In genomic region chr5:134650660-134651059, GRCh38 we compare ENCODE assay signal across 8 cellular contexts. TPM values are rescaled to one million over a fixed set of nuclear protein-coding genes. Genes with fewer than 3 reads are reported as not detected.
A peak's percentile ranks its signal among the peaks of the same experiment; 100 is the strongest.
DNase-seq lines count a peak whose midpoint lies in the region; ATAC-seq and TF ChIP-seq lines count a peak whose summit lies in the region.
"Not testable (repeated sequence)": the region's sequence is repeated elsewhere in the genome, so short reads cannot be mapped to it uniquely, and the experiment has no call there.

No MANE protein-coding gene starts in this region.

- CTCF ChIA-PET in activated CD4-positive, alpha-beta memory T cell treated with anti-CD3 and anti-CD28 coated beads for 36 hours (lab: Charles Lee) = not testable (repeated sequence)

- H3K9me3 Mint-ChIP-seq in activated CD4-positive, alpha-beta memory T cell treated with anti-CD3 and anti-CD28 coated beads for 36 hours; natural killer cell: not testable (repeated sequence)

- peaks cover 22% of the 10 kb centered on the region for H3K4me1 Mint-ChIP-seq in activated CD4-positive, alpha-beta memory T cell treated with anti-CD3 and anti-CD28 coated beads for 36 hours (ENCODE audit: low read depth)
- H3K4me1 Mint-ChIP-seq in natural killer cell = peaks cover 24 to 26% of the 10 kb centered on the region in 2 donors

- not testable (repeated sequence) for H2AFZ ChIP-seq in GM23248; smooth muscle cell (ENCODE audit: low read depth)

- ATAC-seq in natural killer cell = not testable (repeated sequence)

- not testable (repeated sequence) for H3K36me3 ChIP-seq in GM23248 (ENCODE audit: low read depth); NT2/D1 (ENCODE audit: insufficient read depth, insufficient read length, low read length); adipocyte (ENCODE audit: control insufficient read depth, insufficient read depth, low read length, severe bottlenecking); smooth muscle cell (ENCODE audit: low read depth)

- H3K79me2 ChIP-seq in GM23248 (ENCODE audit: insufficient read depth) (peaks cover 77% of the 10 kb centered on the region), smooth muscle cell (ENCODE audit: low read depth) (peaks cover 75% of the 10 kb centered on the region)

- H3K27ac ChIP-seq in GM23248 = peak overlapping the region; percentile 98
- peak overlapping the region; percentile 100 for H3K27ac ChIP-seq in smooth muscle cell (ENCODE audit: low read depth)

- H3K27me3 Mint-ChIP-seq in activated CD4-positive, alpha-beta memory T cell treated with anti-CD3 and anti-CD28 coated beads for 36 hours; natural killer cell (ENCODE audit: low read depth in 2 of 2): not testable (repeated sequence)

- not testable (repeated sequence) for H3K9me3 ChIP-seq in GM23248 (ENCODE audit: low read depth); NT2/D1 (ENCODE audit: insufficient read depth, low read length); adipocyte (ENCODE audit: control insufficient read depth, low read length); smooth muscle cell (replicated peaks; ENCODE audit: low read depth)

- H3K9ac ChIP-seq in GM23248 (peak overlapping the region; percentile 97), NT2/D1 (ENCODE audit: insufficient read length, low read depth) (peak overlapping the region; percentile 86), adipocyte (ENCODE audit: low read length) (peak overlapping the region; percentile 99), smooth muscle cell (ENCODE audit: low read depth) (peak overlapping the region; percentile 99)

- H3K9me2 ChIP-seq in GM23248 (ENCODE audit: insufficient read depth) = not testable (repeated sequence)

- peaks cover 13% of the 10 kb centered on the region for H3K36me3 Mint-ChIP-seq in activated CD4-positive, alpha-beta memory T cell treated with anti-CD3 and anti-CD28 coated beads for 36 hours
- not testable (repeated sequence) for H3K36me3 Mint-ChIP-seq in natural killer cell

- 38 to 42% methylated on average over 6 of the region's 6 CpGs for WGBS in GM23248 (ENCODE audit: low coverage in 1 of 2, low lambda C conversion rate in 2 of 2, missing lambda C conversion rate in 2 of 2), 2 experiments
- WGBS in smooth muscle cell (ENCODE audit: low lambda C conversion rate) = 69% methylated on average over 6 of the region's 6 CpGs

- H3K4me3 ChIP-seq in AG09309 (ENCODE audit: control insufficient read depth, low read depth, low read length) (peak overlapping the region; percentile 10), GM23248 (peak overlapping the region; percentile 92), adipocyte (ENCODE audit: low read length) (peak overlapping the region; percentile 96), fibroblast of mammary gland (ENCODE audit: control insufficient read depth, low read depth, low read length) (peak overlapping the region; percentile 97), smooth muscle cell (peak overlapping the region; percentile 92)
- H3K4me3 ChIP-seq in NT2/D1 (ENCODE audit: insufficient read length, low read depth) = not testable (repeated sequence)

- H3K27ac Mint-ChIP-seq in activated CD4-positive, alpha-beta memory T cell treated with anti-CD3 and anti-CD28 coated beads for 36 hours = peak overlapping the region; percentile 38
- H3K27ac Mint-ChIP-seq in natural killer cell = peak overlapping the region in 1 of 2 donors; percentile 99

- TF ChIP-seq CTCF in AG09309 (IDR thresholded peaks at IDR 0.05; ENCODE audit: control insufficient read depth, insufficient read depth, low read depth, low read length, missing control alignments); fibroblast of mammary gland (conservative IDR thresholded peaks at IDR 0.05; ENCODE audit: control insufficient read depth, insufficient read depth, low read depth, low read length); natural killer cell (IDR thresholded peaks at IDR 0.05); smooth muscle cell (IDR thresholded peaks at IDR 0.05; ENCODE audit: borderline replicate concordance, insufficient read depth, poor library complexity, severe bottlenecking): not testable (repeated sequence)

- H3K4me2 ChIP-seq in GM23248 (ENCODE audit: unreplicated experiment) (peak overlapping the region; percentile 98), smooth muscle cell (peak overlapping the region; percentile 93)

- POLR2A ChIA-PET in activated CD4-positive, alpha-beta memory T cell treated with anti-CD3 and anti-CD28 coated beads for 36 hours (lab: Charles Lee) = interaction anchor here (0.7 to 0.8 kb wide), 2 partner anchors 9 to 20 kb away, joined by 3 to 8 read pairs; no protein-coding TSS in a partner anchor

- H3F3A ChIP-seq in GM23248 (ENCODE audit: insufficient read depth) = peaks cover 31% of the 10 kb centered on the region
- not testable (repeated sequence) for H3F3A ChIP-seq in smooth muscle cell (ENCODE audit: low read depth)

- H3K4me1 ChIP-seq in GM23248 (ENCODE audit: insufficient read depth) (peaks cover 15% of the 10 kb centered on the region), adipocyte (ENCODE audit: control insufficient read depth, insufficient read depth, low read length) (peaks cover 12% of the 10 kb centered on the region), smooth muscle cell (ENCODE audit: low read depth) (peaks cover 18% of the 10 kb centered on the region)
- not testable (repeated sequence) for H3K4me1 ChIP-seq in NT2/D1 (ENCODE audit: insufficient read depth, insufficient read length)

- not testable (repeated sequence) for DNase-seq in AG09309 (ENCODE audit: low read depth); GM23248; NT2/D1 (ENCODE audit: low read depth, low spot score); activated CD4-positive, alpha-beta memory T cell treated with anti-CD3 and anti-CD28 coated beads for 36 hours; adipocyte (ENCODE audit: low read depth); fibroblast of mammary gland (ENCODE audit: low read depth); natural killer cell; smooth muscle cell (lab: John Stamatoyannopoulos, UW; ENCODE audit: unreplicated experiment)

- in situ Hi-C loops in GM23248 (cut with MboI) = not testable (repeated sequence)

- not testable (repeated sequence) for H4K20me1 ChIP-seq in GM23248 (ENCODE audit: insufficient read depth)
- peaks cover 65% of the 10 kb centered on the region for H4K20me1 ChIP-seq in smooth muscle cell (ENCODE audit: low read depth)

- intact Hi-C loops in activated CD4-positive, alpha-beta memory T cell treated with anti-CD3 and anti-CD28 coated beads for 36 hours (cut with micrococcal nuclease); natural killer cell (cut with micrococcal nuclease): not testable (repeated sequence)

- H3K4me3 Mint-ChIP-seq in activated CD4-positive, alpha-beta memory T cell treated with anti-CD3 and anti-CD28 coated beads for 36 hours = peak overlapping the region; percentile 45
- H3K4me3 Mint-ChIP-seq in natural killer cell = peak overlapping the region; percentile 45

- not testable (repeated sequence) for H3K27me3 ChIP-seq in GM23248 (replicated peaks; ENCODE audit: insufficient read depth); NT2/D1 (ENCODE audit: insufficient read depth, insufficient read length); adipocyte (replicated peaks; ENCODE audit: control insufficient read depth, insufficient read depth, low read length); smooth muscle cell (ENCODE audit: low read depth)

RNA-seq across cellular contexts. Expression of gene SEC24A, which starts 2.1 kb away (rescaled TPM):
- total RNA-seq in GM23248 (2014; rRNA removed; shearing (Covaris generic)) = 32.0 and 41.7 TPM in 2 replicates
- polyA plus RNA-seq in GM23248 (2016; fragmentation: Nextera tagmentation; extraction: Ambion mirVana) (19.3 and 19.7 TPM in 2 replicates), smooth muscle cell (18.1 and 27.0 TPM in 2 replicates)
- total RNA-seq in activated CD4-positive, alpha-beta memory T cell treated with anti-CD3 and anti-CD28 coated beads for 36 hours = 10 to 100 TPM; 30.8 to 31.4 TPM
- total RNA-seq in natural killer cell (10 to 100 TPM; 20.9 to 26.1 (median 25.0) TPM), smooth muscle cell (76.9 and 82.3 TPM in 2 replicates)

RNA-seq across cellular contexts. Expression of gene SAR1B, which starts 18.0 kb away (rescaled TPM):
- 40.7 and 57.2 TPM in 2 replicates for total RNA-seq in GM23248 (2014; rRNA removed; shearing (Covaris generic))
- 87.4 and 89.2 TPM in 2 replicates for polyA plus RNA-seq in GM23248 (2016; fragmentation: Nextera tagmentation; extraction: Ambion mirVana)
- total RNA-seq in activated CD4-positive, alpha-beta memory T cell treated with anti-CD3 and anti-CD28 coated beads for 36 hours = 10 to 100 TPM; 56.8 to 61.1 TPM
- total RNA-seq in natural killer cell = 10 to 100 TPM; 36.2 to 50.2 (median 41.2) TPM
- total RNA-seq in smooth muscle cell = 69.3 and 73.8 TPM in 2 replicates
- polyA plus RNA-seq in smooth muscle cell = 42.9 and 52.0 TPM in 2 replicates
